8 cellular contexts compared by ENCODE assay signal in the genomic region with DNA sequence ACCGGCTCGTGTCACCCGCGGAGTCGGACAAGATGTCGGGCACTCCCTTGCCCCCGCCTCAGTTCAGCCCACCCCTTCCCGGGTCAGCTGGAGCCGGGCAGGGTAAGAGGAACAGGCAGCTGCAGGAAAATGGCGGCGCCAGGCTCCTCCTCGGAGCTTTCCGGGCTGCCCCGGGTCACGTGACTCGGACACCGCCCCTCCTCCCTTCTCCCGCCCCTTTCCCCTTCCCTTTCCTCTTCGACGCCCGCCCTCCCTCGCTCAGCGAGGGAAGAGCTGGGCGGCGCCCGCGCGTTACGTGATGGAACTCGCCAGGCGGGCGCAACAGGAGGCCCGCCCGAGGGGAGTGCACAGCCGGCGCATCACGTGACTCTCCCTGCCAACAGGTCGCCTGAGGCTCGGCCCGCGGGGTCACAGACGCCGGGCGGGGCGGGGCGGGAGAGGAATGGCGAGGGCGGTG. TPM values are rescaled to one million over a fixed set of nuclear protein-coding genes. Genes with fewer than 3 reads are reported as not detected.
DNase-seq lines count a peak whose midpoint lies in the region; ATAC-seq and TF ChIP-seq lines count a peak whose summit lies in the region.

A gene with protein sequence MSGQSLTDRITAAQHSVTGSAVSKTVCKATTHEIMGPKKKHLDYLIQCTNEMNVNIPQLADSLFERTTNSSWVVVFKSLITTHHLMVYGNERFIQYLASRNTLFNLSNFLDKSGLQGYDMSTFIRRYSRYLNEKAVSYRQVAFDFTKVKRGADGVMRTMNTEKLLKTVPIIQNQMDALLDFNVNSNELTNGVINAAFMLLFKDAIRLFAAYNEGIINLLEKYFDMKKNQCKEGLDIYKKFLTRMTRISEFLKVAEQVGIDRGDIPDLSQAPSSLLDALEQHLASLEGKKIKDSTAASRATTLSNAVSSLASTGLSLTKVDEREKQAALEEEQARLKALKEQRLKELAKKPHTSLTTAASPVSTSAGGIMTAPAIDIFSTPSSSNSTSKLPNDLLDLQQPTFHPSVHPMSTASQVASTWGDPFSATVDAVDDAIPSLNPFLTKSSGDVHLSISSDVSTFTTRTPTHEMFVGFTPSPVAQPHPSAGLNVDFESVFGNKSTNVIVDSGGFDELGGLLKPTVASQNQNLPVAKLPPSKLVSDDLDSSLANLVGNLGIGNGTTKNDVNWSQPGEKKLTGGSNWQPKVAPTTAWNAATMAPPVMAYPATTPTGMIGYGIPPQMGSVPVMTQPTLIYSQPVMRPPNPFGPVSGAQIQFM (minus strand): TSS at position 134 of the 457 bp plus-strand sequence. CDS start 304 bp downstream, outside the sequence.

- no peaks in the 10 kb centered on the region for H3K36me3 Mint-ChIP-seq in WTC11

- ATAC-seq in GM18909 (IDR thresholded peaks at IDR 0.05; ENCODE audit: poor library complexity, unreplicated experiment) (peak; percentile 83), HG03175 (IDR thresholded peaks at IDR 0.05; ENCODE audit: unreplicated experiment) (peak; percentile 87), WTC11 (peak; percentile 79)

- peak within 1 kb of the TSS; percentile 99 for H3K4me3 Mint-ChIP-seq in WTC11

- no peaks in the 10 kb centered on the region for H3K27me3 Mint-ChIP-seq in WTC11 (ENCODE audit: low read depth)

- H3K27me3 ChIP-seq in AG04450 (ENCODE audit: control insufficient read depth, insufficient read depth, low read length) = no peaks in the 10 kb centered on the region

- no peaks in the 10 kb centered on the region; the same call in 1 of the 2 replicates for H3K9me3 ChIP-seq in AG04450 (ENCODE audit: control insufficient read depth, insufficient read depth, low read length)

- H3K9me3 Mint-ChIP-seq in WTC11 = no peaks in the 10 kb centered on the region

- CTCF ChIA-PET in AG04450 (lab: Charles Lee) = interaction anchor here (1.3 to 3.1 kb wide), 2 partner anchors 27 to 125 kb away, joined by 9 to 22 read pairs; no protein-coding TSS in a partner anchor
- CTCF ChIA-PET in WTC11 (lab: Charles Lee) = interaction anchor here (0.5 to 3.4 kb wide), 8 partner anchors 15 to 214 kb away, joined by 3 to 35 read pairs (median 4); partner anchors contain the start of gene CCDC83

- H3K4me3 ChIP-seq in AG04450 (ENCODE audit: low read depth, low read length) (peak within 1 kb of the TSS; percentile 98), cardiac fibroblast (replicated peaks in 1 of 2; ENCODE audit: low read depth in 2 of 2, low read length in 2 of 2) (peak within 1 kb of the TSS; percentile 91 to 97)

- H3K4me1 Mint-ChIP-seq in WTC11 = peaks cover 40% of the 10 kb centered on the region

- TF ChIP-seq CTCF in AG04450 (IDR thresholded peaks at IDR 0.05; ENCODE audit: low read depth, low read length) = no peak
- no peak for TF ChIP-seq CTCF in WTC11 (IDR thresholded peaks at IDR 0.05)
- TF ChIP-seq CTCF in cardiac fibroblast (IDR thresholded peaks at IDR 0.05; ENCODE audit: low read depth, low read length) = no peak

- H3K27ac ChIP-seq in AG04450 (ENCODE audit: low read depth, low read length) = peak within 1 kb of the TSS; percentile 100

- H3K27ac Mint-ChIP-seq in WTC11 = peak within 1 kb of the TSS; percentile 98

- peak; percentile 98 for DNase-seq in AG04450 (ENCODE audit: low read depth, low spot score)
- DNase-seq in NCI-H226 = peak; percentile 99
- DNase-seq in WTC11 (ENCODE audit: low spot score) = peak; percentile 98
- DNase-seq in cardiac fibroblast (ENCODE audit: low read depth in 2 of 2) = peak; percentile 99 to 100
- DNase-seq in iPS-NIHi7 (ENCODE audit: extremely low spot score) = peak; percentile 89
- peak; percentile 97 for DNase-seq in smooth muscle cell of the brain vasculature (ENCODE audit: low read depth, low spot score)

- POLR2A ChIA-PET in AG04450 (lab: Yijun Ruan, JAX) = interaction anchor here (0.5 to 2.3 kb wide), 11 partner anchors 21 to 176 kb away, joined by 3 to 21 read pairs (median 5); no protein-coding TSS in a partner anchor
- POLR2A ChIA-PET in WTC11 (lab: Charles Lee) = interaction anchor here (0.6 to 2.8 kb wide), 11 partner anchors 15 to 421 kb away, joined by 3 to 13 read pairs (median 3); partner anchors contain the start of genes CCDC83, EED and TMEM126A

TF ChIP-seq in WTC11, 78 proteins besides CTCF, POLR2A, EP300 and RAD21 (continues in another document):
- TF ChIP-seq PRRX2 (CRISPR knock-in tag; IDR thresholded peaks at IDR 0.05) = no peak
- TF ChIP-seq ZNF396 (CRISPR knock-in tag; IDR thresholded peaks at IDR 0.05; ENCODE audit: borderline replicate concordance) = no peak
- peak; percentile 61; the same call in 1 of the 2 replicates for TF ChIP-seq ZNF232 (CRISPR knock-in tag; IDR thresholded peaks at IDR 0.05)
- no peak for TF ChIP-seq NFATC4 (CRISPR knock-in tag; IDR thresholded peaks at IDR 0.05)
- 0 out of 2 replicates have a peak, but pooled peaks have one; percentile 49 for TF ChIP-seq KAT7 (CRISPR knock-in tag; IDR thresholded peaks at IDR 0.05; ENCODE audit: borderline replicate concordance)
- no peak for TF ChIP-seq FOXJ3 (CRISPR knock-in tag; IDR thresholded peaks at IDR 0.05; ENCODE audit: borderline replicate concordance)
- TF ChIP-seq CBFB (CRISPR knock-in tag; IDR thresholded peaks at IDR 0.05; ENCODE audit: low read depth) = 0 out of 2 replicates have a peak, but pooled peaks have one; percentile 42
- TF ChIP-seq, protein P1, sequence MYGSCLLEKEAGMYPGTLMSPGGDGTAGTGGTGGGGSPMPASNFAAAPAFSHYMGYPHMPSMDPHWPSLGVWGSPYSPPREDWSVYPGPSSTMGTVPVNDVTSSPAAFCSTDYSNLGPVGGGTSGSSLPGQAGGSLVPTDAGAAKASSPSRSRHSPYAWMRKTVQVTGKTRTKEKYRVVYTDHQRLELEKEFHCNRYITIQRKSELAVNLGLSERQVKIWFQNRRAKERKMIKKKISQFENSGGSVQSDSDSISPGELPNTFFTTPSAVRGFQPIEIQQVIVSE (CRISPR knock-in tag; IDR thresholded peaks at IDR 0.05; ENCODE audit: borderline replicate concordance) = no peak
- TF ChIP-seq JUN (CRISPR knock-in tag; IDR thresholded peaks at IDR 0.05) = no peak
- TF ChIP-seq RORB (CRISPR knock-in tag; IDR thresholded peaks at IDR 0.05) = no peak
- TF ChIP-seq MLX (CRISPR knock-in tag; IDR thresholded peaks at IDR 0.05) = no peak
- TF ChIP-seq, protein P2, sequence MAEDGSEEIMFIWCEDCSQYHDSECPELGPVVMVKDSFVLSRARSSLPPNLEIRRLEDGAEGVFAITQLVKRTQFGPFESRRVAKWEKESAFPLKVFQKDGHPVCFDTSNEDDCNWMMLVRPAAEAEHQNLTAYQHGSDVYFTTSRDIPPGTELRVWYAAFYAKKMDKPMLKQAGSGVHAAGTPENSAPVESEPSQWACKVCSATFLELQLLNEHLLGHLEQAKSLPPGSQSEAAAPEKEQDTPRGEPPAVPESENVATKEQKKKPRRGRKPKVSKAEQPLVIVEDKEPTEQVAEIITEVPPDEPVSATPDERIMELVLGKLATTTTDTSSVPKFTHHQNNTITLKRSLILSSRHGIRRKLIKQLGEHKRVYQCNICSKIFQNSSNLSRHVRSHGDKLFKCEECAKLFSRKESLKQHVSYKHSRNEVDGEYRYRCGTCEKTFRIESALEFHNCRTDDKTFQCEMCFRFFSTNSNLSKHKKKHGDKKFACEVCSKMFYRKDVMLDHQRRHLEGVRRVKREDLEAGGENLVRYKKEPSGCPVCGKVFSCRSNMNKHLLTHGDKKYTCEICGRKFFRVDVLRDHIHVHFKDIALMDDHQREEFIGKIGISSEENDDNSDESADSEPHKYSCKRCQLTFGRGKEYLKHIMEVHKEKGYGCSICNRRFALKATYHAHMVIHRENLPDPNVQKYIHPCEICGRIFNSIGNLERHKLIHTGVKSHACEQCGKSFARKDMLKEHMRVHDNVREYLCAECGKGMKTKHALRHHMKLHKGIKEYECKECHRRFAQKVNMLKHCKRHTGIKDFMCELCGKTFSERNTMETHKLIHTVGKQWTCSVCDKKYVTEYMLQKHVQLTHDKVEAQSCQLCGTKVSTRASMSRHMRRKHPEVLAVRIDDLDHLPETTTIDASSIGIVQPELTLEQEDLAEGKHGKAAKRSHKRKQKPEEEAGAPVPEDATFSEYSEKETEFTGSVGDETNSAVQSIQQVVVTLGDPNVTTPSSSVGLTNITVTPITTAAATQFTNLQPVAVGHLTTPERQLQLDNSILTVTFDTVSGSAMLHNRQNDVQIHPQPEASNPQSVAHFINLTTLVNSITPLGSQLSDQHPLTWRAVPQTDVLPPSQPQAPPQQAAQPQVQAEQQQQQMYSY (CRISPR knock-in tag; IDR thresholded peaks at IDR 0.05) = no peak
- no peak; the same call in 1 of the 2 replicates for TF ChIP-seq FOXK1 (CRISPR knock-in tag; IDR thresholded peaks at IDR 0.05)
- TF ChIP-seq TEAD4 (CRISPR knock-in tag; IDR thresholded peaks at IDR 0.05) = no peak
- no peak for TF ChIP-seq EMX1 (CRISPR knock-in tag; IDR thresholded peaks at IDR 0.05)
- no peak for TF ChIP-seq ZNF121 (CRISPR knock-in tag; IDR thresholded peaks at IDR 0.05)
- peak; percentile 59 for TF ChIP-seq SP1 (CRISPR knock-in tag; conservative IDR thresholded peaks at IDR 0.05)
- TF ChIP-seq ZMAT4 (CRISPR knock-in tag; IDR thresholded peaks at IDR 0.05) = no peak

RNA-seq across cellular contexts. Expression of the gene that starts here (rescaled TPM):
- polyA plus RNA-seq in AG04450 (2011; rRNA removed) = 294 and 303 TPM in 2 replicates
- polyA minus RNA-seq in AG04450 (2011; rRNA and poly(A)+ RNA removed) = 361 and 502 TPM in 2 replicates
- 64.4 to 69.9 TPM (median 65.1 TPM) in 3 replicates for total RNA-seq in WTC11 (2021)

Comparison
In these comparisons a context has a peak if more than half of its experiments do, and no peak if none do; other contexts are left out.
1. Peak in every context shown above with its lines: DNase-seq, ATAC-seq, H3K4me3 ChIP-seq and H3K27ac ChIP-seq.